Comparison of ENCODE assay signal across 1 cellular context in the genomic region with DNA sequence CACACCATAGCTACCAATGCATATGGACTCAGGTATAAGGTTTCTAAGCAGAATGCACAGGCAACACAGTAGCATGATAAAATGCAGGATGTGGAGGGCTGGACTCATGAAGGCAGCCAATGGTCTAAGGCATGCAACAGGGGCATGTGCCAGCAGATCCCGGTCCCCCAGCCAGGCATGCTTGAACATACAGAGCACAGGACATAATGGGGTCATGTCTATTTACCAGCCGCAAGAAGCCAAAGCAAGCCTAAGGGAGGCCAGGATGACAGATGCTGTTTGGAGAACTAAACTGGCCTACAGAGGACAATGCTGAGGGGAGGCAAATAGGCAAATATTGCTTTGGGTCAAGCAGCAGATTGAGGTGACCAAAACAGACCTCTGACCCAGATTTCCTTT.
TF ChIP-seq lines count a peak whose summit lies in the region.

No MANE protein-coding gene starts in this region.

TF ChIP-seq in A549, 52 proteins besides CTCF, POLR2A, EP300 and RAD21 (continued from another document):
- TF ChIP-seq HMGXB4 (CRISPR knock-in tag; IDR thresholded peaks at IDR 0.05; ENCODE audit: borderline replicate concordance): no peak
- no peak for TF ChIP-seq PHF8 (IDR thresholded peaks at IDR 0.05; ENCODE audit: borderline replicate concordance, low read depth)
- TF ChIP-seq RCOR1 (IDR thresholded peaks at IDR 0.05; ENCODE audit: low read depth, low read length): no peak
